ENCODE assay signal across 8 cellular contexts in the genomic region with DNA sequence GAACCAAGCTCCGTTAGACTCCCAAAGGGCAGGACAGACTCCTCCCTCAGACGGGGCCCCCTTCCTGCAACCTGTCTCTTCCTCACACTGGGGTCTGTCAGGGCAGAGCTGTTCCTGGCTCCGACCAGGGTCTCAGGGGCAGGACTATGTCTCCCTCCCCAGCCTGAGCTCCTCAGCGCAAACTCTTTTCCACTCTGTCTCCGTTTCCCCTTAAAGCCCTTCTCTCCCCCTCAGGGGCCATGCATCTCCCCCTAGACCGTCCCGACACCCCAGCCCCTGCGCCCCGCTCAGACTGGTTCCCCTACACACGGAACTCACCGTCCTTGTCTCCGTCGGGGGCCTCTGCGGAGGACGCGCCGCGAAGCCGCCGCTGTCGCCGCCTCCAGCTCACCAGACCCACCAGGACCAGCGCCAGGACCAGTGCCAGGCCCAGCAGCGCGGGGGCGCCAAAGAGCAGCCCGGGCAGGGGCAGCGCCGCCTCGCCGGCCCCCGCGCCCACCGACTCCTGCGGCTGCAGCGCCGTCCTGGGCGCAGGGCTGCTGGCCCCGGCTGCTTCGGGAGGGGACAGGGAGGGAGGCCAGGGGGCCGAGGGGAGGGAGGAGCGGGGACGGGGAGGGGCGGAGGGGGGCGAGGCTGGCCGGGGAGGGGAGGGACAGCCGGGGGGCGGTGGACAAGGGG. TPM values are rescaled to one million over a fixed set of nuclear protein-coding genes. Genes with fewer than 3 reads are reported as not detected.
DNase-seq lines count a peak whose midpoint lies in the region; ATAC-seq and TF ChIP-seq lines count a peak whose summit lies in the region.

No MANE protein-coding gene starts in this region.

- H3K27ac ChIP-seq in iPS DF 6.9 (ENCODE audit: low read length) = no peak overlapping the region

- WGBS in iPS DF 6.9 (ENCODE audit: insufficient coverage, insufficient read length) = no CpG with 5 or more reads among the region's 48 CpGs

- H3K36me3 ChIP-seq in iPS DF 6.9 (ENCODE audit: control insufficient read depth, insufficient read depth, low read length) = no peaks in the 10 kb centered on the region

- DNase-seq in SK-N-DZ (ENCODE audit: low spot score) (peak; percentile 74), iPS DF 6.9 (ENCODE audit: low read depth, low spot score) (no peak), globus pallidus (ENCODE audit: low spot score) (no peak)
- DNase-seq in activated naive CD4-positive, alpha-beta T cell treated with anti-CD3 and anti-CD28 coated beads, Interleukin-2, amount 50 U/mL, for 72 hours (ENCODE audit: low spot score in 2 of 2) = peak in 1 of 2 donors; percentile 90
- peak; percentile 51 to 76 for DNase-seq in stimulated activated CD4-positive, alpha-beta T cell treated with anti-CD3 and anti-CD28 coated beads, Interleukin-15, amount 100 ng/mL, for 48 hours (ENCODE audit: low read depth in 2 of 2)

- H3K9me3 Mint-ChIP-seq in activated naive CD4-positive, alpha-beta T cell treated with anti-CD3 and anti-CD28 coated beads, Interleukin-2, amount 50 U/mL, for 72 hours = no peaks in the 10 kb centered on the region

- H3K4me3 ChIP-seq in iPS DF 6.9 (ENCODE audit: low read length) = peak overlapping the region; percentile 62; the same call in 1 of the 2 replicates

- peak overlapping the region in 1 of 2 donors; percentile 44 for H3K27ac Mint-ChIP-seq in activated naive CD4-positive, alpha-beta T cell treated with anti-CD3 and anti-CD28 coated beads, Interleukin-2, amount 50 U/mL, for 72 hours

- peaks cover 13% of the 10 kb centered on the region; the same call in 1 of the 2 replicates for H3K27me3 ChIP-seq in iPS DF 6.9 (ENCODE audit: control insufficient read depth, insufficient read depth, low read length)

- H3K36me3 Mint-ChIP-seq in activated naive CD4-positive, alpha-beta T cell treated with anti-CD3 and anti-CD28 coated beads, Interleukin-2, amount 50 U/mL, for 72 hours = no peaks in the 10 kb centered on the region

- peaks cover 12% of the 10 kb centered on the region; the same call in 1 of the 2 replicates for H3K4me1 ChIP-seq in iPS DF 6.9 (ENCODE audit: control insufficient read depth, insufficient read depth, low read length)

- ATAC-seq in HG03095 (IDR thresholded peaks at IDR 0.05; ENCODE audit: unreplicated experiment) = peak; percentile 32
- ATAC-seq in activated naive CD4-positive, alpha-beta T cell treated with anti-CD3 and anti-CD28 coated beads, Interleukin-2, amount 50 U/mL, for 72 hours = peak; percentile 55 to 79
- ATAC-seq in GM21528 (IDR thresholded peaks at IDR 0.05; ENCODE audit: low FRiP score, unreplicated experiment) = no peak

- no peaks in the 10 kb centered on the region for H3K9me3 ChIP-seq in iPS DF 6.9 (ENCODE audit: control insufficient read depth, insufficient read depth, low read length)

- TF ChIP-seq CTCF in GM12872 (IDR thresholded peaks at IDR 0.05; ENCODE audit: insufficient read depth, low read depth, low read length) = peak; percentile 78; the same call in 2 of the 3 replicates

RNA-seq across cellular contexts. Expression of a gene that starts 0.7 kb away (rescaled TPM):
- polyA plus RNA-seq in SK-N-DZ (2014; cell fraction: cytosol; rRNA removed) = 0.21 and 0.69 TPM in 2 replicates
- 1.1 and 1.2 TPM in 2 replicates for polyA plus RNA-seq in SK-N-DZ (2014; cell fraction: nucleus; rRNA removed)
- total RNA-seq in activated naive CD4-positive, alpha-beta T cell treated with anti-CD3 and anti-CD28 coated beads, Interleukin-2, amount 50 U/mL, for 72 hours = 1 to 10 TPM; 4.4 to 8.4 TPM

RNA-seq across cellular contexts. Expression of a gene that starts 11.0 kb away (rescaled TPM):
- polyA plus RNA-seq in SK-N-DZ (2014; cell fraction: cytosol; rRNA removed) = 0.16 TPM in 1 of 2 replicates, not detected in the other
- polyA plus RNA-seq in SK-N-DZ (2014; cell fraction: nucleus; rRNA removed) = 3.7 and 5.5 TPM in 2 replicates
- 1 to 10 TPM; 1.1 to 4.2 TPM for total RNA-seq in activated naive CD4-positive, alpha-beta T cell treated with anti-CD3 and anti-CD28 coated beads, Interleukin-2, amount 50 U/mL, for 72 hours

RNA-seq across cellular contexts. Expression of a gene that starts 21.0 kb away (rescaled TPM):
- 65.8 and 72.3 TPM in 2 replicates for polyA plus RNA-seq in SK-N-DZ (2014; cell fraction: cytosol; rRNA removed)
- 75.6 and 76.1 TPM in 2 replicates for polyA plus RNA-seq in SK-N-DZ (2014; cell fraction: nucleus; rRNA removed)
- 100 to 1,000 TPM in 1 of 2 donors, 10 to 100 TPM in 1; 72.8 to 108 TPM for total RNA-seq in activated naive CD4-positive, alpha-beta T cell treated with anti-CD3 and anti-CD28 coated beads, Interleukin-2, amount 50 U/mL, for 72 hours

RNA-seq across cellular contexts. Expression of a gene that starts 43.3 kb away (rescaled TPM):
- 46.1 and 48.4 TPM in 2 replicates for polyA plus RNA-seq in SK-N-DZ (2014; cell fraction: cytosol; rRNA removed)
- 22.6 and 39.4 TPM in 2 replicates for polyA plus RNA-seq in SK-N-DZ (2014; cell fraction: nucleus; rRNA removed)
- 1 to 10 TPM; 1.2 to 4.2 TPM for total RNA-seq in activated naive CD4-positive, alpha-beta T cell treated with anti-CD3 and anti-CD28 coated beads, Interleukin-2, amount 50 U/mL, for 72 hours

Comparison
In these comparisons a context has a peak if more than half of its experiments do, and no peak if none do; other contexts are left out.
1. DNase-seq: peak in SK-N-DZ (single experiment) and stimulated activated CD4-positive, alpha-beta T cell treated with anti-CD3 and anti-CD28 coated beads, Interleukin-15, amount 100 ng/mL, for 48 hours (2 of 2); none in iPS DF 6.9 (single experiment) and globus pallidus (single experiment).